Comparison of ENCODE assay signal across 26 cellular contexts in the genomic region with DNA sequence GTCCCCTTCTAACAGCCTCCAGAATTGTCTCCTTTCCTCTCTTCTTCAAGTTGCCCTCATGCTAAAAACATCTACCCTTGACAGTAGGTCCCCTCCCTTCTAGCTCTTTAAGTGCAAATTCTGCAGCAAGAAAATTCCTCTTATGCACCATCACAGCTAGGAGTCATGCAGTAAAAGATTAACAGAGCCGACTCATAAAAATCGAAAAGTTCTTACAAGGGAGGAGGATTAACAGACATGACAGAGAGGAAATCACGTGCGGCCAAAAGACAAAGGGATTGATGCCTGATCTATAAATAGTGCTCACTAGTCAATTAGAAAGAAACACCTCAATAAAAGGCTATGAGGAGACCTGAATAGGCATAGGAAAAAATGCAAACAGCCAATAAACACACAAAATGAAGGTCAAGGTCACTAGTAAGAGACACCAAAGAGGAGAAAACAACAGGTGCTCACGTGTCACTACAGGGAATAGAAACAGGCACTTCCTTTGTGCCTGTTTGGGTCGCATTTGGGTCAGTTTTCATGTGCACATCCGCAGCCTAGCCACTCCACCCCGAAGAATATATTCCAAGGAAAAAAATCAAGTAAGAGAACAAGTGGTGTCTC. TPM values are rescaled to one million over a fixed set of nuclear protein-coding genes. Genes with fewer than 3 reads are reported as not detected.
A peak's percentile ranks its signal among the peaks of the same experiment; 100 is the strongest.
DNase-seq lines count a peak whose midpoint lies in the region; ATAC-seq and TF ChIP-seq lines count a peak whose summit lies in the region.
"Had no signal": no experiment of that assay in that cellular context is flagged by ENCODE, and none has a peak within 500 bp of the region (broad histone marks: within the 10 kb centered on the region; RNA-seq: fewer than 3 reads in every experiment).

No MANE protein-coding gene starts in this region.

- WGBS in hepatocyte (ENCODE audit: low lambda C conversion rate, missing lambda C conversion rate): 61% methylated on average over 8 of the region's 8 CpGs

- TF ChIP-seq CTCF in OCI-LY7 (conservative IDR thresholded peaks at IDR 0.05; ENCODE audit: low read length): no peak
- no peak for TF ChIP-seq CTCF in hepatocyte (IDR thresholded peaks at IDR 0.05; ENCODE audit: poor library complexity)

- CTCF ChIA-PET in OCI-LY7 (lab: Charles Lee; ENCODE audit: unreplicated experiment): no interaction called here
- CTCF ChIA-PET in naive thymus-derived CD4-positive, alpha-beta T cell (lab: Charles Lee): no interaction called here

- H3K9me2 ChIP-seq in OCI-LY7 (ENCODE audit: insufficient read depth, low read length): no peaks in the 10 kb centered on the region
- H3K9me2 ChIP-seq in hepatocyte (replicated peaks; ENCODE audit: insufficient read depth): no peaks in the 10 kb centered on the region

- no TSS peak for BruUV-seq in OCI-LY7 (replicated peaks; lab: Mats Ljungman, UMichigan)

- POLR2A ChIA-PET in OCI-LY7 (lab: Charles Lee): no interaction called here
- POLR2A ChIA-PET in naive thymus-derived CD4-positive, alpha-beta T cell (lab: Charles Lee): no interaction called here

- H2AFZ ChIP-seq in OCI-LY7 (ENCODE audit: low read length) (no peak overlapping the region), hepatocyte (no peak overlapping the region)

- peak overlapping the region in 2 of 3 donors; percentile 72 to 75 for H3K27ac Mint-ChIP-seq in CD4-positive, CD25-positive, alpha-beta regulatory T cell
- H3K27ac Mint-ChIP-seq in activated T-helper 1 cell treated with anti-CD3 and anti-CD28 coated beads, Interleukin-12 subunit alpha, Interleukin-12 subunit beta, Interleukin-2, Interleukin-4 antibody, amounts not matched to agents 30 ng/mL and 10 ng/mL and 1 ng/mL, durations not matched to agents 14 hours and 24 hours and 36 hours: no peak overlapping the region
- H3K27ac Mint-ChIP-seq in naive thymus-derived CD4-positive, alpha-beta T cell: no peak overlapping the region
- H3K27ac Mint-ChIP-seq: activated naive CD4-positive, alpha-beta T cell treated with anti-CD3 and anti-CD28 coated beads, Interleukin-2, amount 50 U/mL, for 72 hours; activated T-helper 17 cell treated with anti-CD3 and anti-CD28 coated beads, Interleukin-2, amount 50 U/mL, for 72 hours; CD8-positive, alpha-beta T cell; natural killer cell; stimulated activated naive CD8-positive, alpha-beta T cell treated with anti-CD3 and anti-CD28 coated beads, Interleukin-15, Interleukin-2, amounts not matched to agents 100 ng/mL and 50 ng/mL, for 24 hours had no signal

- no peaks in the 10 kb centered on the region for H3K9me3 ChIP-seq in CD4-positive, CD25-positive, alpha-beta regulatory T cell (ENCODE audit: control insufficient read depth in 2 of 2, low read length in 2 of 2)
- no peaks in the 10 kb centered on the region for H3K9me3 ChIP-seq in OCI-LY7 (ENCODE audit: low read length)
- no peaks in the 10 kb centered on the region for H3K9me3 ChIP-seq in hepatocyte (ENCODE audit: low read depth)
- H3K9me3 ChIP-seq in naive thymus-derived CD4-positive, alpha-beta T cell (ENCODE audit: control insufficient read depth in 2 of 3, low read length in 3 of 3): no peaks in the 10 kb centered on the region
- H3K9me3 ChIP-seq: left lung, sigmoid colon had no signal

- no peak for DNase-seq in CD4-positive, CD25-positive, alpha-beta regulatory T cell
- no peak for DNase-seq in OCI-LY7 (ENCODE audit: low spot score)
- DNase-seq in hepatocyte (ENCODE audit: low spot score): peak; percentile 56
- peak; percentile 94 for DNase-seq in renal cortical epithelial cell (ENCODE audit: low read depth)
- no peak for DNase-seq in activated T-helper 1 cell treated with anti-CD3 and anti-CD28 coated beads, Interleukin-12 subunit alpha, Interleukin-12 subunit beta, Interleukin-2, Interleukin-4 antibody, amounts not matched to agents 30 ng/mL and 10 ng/mL and 1 ng/mL, durations not matched to agents 14 hours and 24 hours and 36 hours (ENCODE audit: low spot score)
- DNase-seq in D341Med (ENCODE audit: low spot score): no peak
- DNase-seq in naive thymus-derived CD4-positive, alpha-beta T cell: no peak
- DNase-seq: activated CD8-positive, alpha-beta memory T cell treated with anti-CD3 and anti-CD28 coated beads, Interleukin-2, amount 50 U/mL, for 4 hours; aorta; caudate nucleus; CD8-positive, alpha-beta T cell; dermis blood vessel endothelial cell; GDM1; left lung; natural killer cell; NCI-H1048; NCI-H187 treated with DMSO at 0.1 percent for 48 hours; NCI-H69; sigmoid colon had no signal

- intact Hi-C loops in OCI-LY7 (cut with micrococcal nuclease; ENCODE audit: unreplicated experiment): no loop called here
- intact Hi-C loops in activated T-helper 1 cell treated with anti-CD3 and anti-CD28 coated beads, Interleukin-12 subunit alpha, Interleukin-12 subunit beta, Interleukin-2, Interleukin-4 antibody, amounts not matched to agents 30 ng/mL and 10 ng/mL and 1 ng/mL, durations not matched to agents 14 hours and 24 hours and 36 hours (cut with micrococcal nuclease): no loop called here
- intact Hi-C loops in naive thymus-derived CD4-positive, alpha-beta T cell (cut with micrococcal nuclease): no loop called here

- ATAC-seq in CD4-positive, CD25-positive, alpha-beta regulatory T cell (ENCODE audit: low read depth in 2 of 2): no peak
- no peak for ATAC-seq in HG02870 (IDR thresholded peaks at IDR 0.05; ENCODE audit: unreplicated experiment)
- ATAC-seq in naive thymus-derived CD4-positive, alpha-beta T cell: no peak
- ATAC-seq: activated naive CD4-positive, alpha-beta T cell treated with anti-CD3 and anti-CD28 coated beads, Interleukin-2, amount 50 U/mL, for 72 hours; activated T-helper 17 cell treated with anti-CD3 and anti-CD28 coated beads, Interleukin-2, amount 50 U/mL, for 72 hours; CD8-positive, alpha-beta T cell; left lung; natural killer cell; SK-N-SH treated with all-trans-retinoic acid at 6 μM for 48 hours had no signal

- H3K4me1 Mint-ChIP-seq in CD4-positive, CD25-positive, alpha-beta regulatory T cell: peaks cover 0 to 10% (median 5%) of the 10 kb centered on the region in 4 donors
- no peaks in the 10 kb centered on the region for H3K4me1 Mint-ChIP-seq in activated T-helper 1 cell treated with anti-CD3 and anti-CD28 coated beads, Interleukin-12 subunit alpha, Interleukin-12 subunit beta, Interleukin-2, Interleukin-4 antibody, amounts not matched to agents 30 ng/mL and 10 ng/mL and 1 ng/mL, durations not matched to agents 14 hours and 24 hours and 36 hours (ENCODE audit: low read depth)
- peaks cover 0 to 7% (median 0%) of the 10 kb centered on the region in 7 donors for H3K4me1 Mint-ChIP-seq in naive thymus-derived CD4-positive, alpha-beta T cell
- H3K4me1 Mint-ChIP-seq: activated T-helper 17 cell treated with anti-CD3 and anti-CD28 coated beads, Interleukin-2, amount 50 U/mL, for 72 hours; natural killer cell had no signal

- H3K4me1 ChIP-seq in CD4-positive, CD25-positive, alpha-beta regulatory T cell (ENCODE audit: control insufficient read depth, insufficient read depth, low read length, poor library complexity, severe bottlenecking): no peaks in the 10 kb centered on the region
- H3K4me1 ChIP-seq in OCI-LY7 (ENCODE audit: insufficient read depth, low read length, poor library complexity, severe bottlenecking) (peaks cover 6% of the 10 kb centered on the region), hepatocyte (ENCODE audit: insufficient read depth) (peaks cover 6% of the 10 kb centered on the region)
- H3K4me1 ChIP-seq in naive thymus-derived CD4-positive, alpha-beta T cell (ENCODE audit: control insufficient read depth in 2 of 2, insufficient read depth in 2 of 2, low read length in 2 of 2): no peaks in the 10 kb centered on the region
- H3K4me1 ChIP-seq: left lung had no signal

- no peaks in the 10 kb centered on the region for H3K79me2 ChIP-seq in OCI-LY7 (ENCODE audit: insufficient read depth, low read depth, low read length)
- no peaks in the 10 kb centered on the region for H3K79me2 ChIP-seq in hepatocyte

- H3K36me3 ChIP-seq in CD4-positive, CD25-positive, alpha-beta regulatory T cell (ENCODE audit: control insufficient read depth, insufficient read depth, low read length): no peaks in the 10 kb centered on the region
- H3K36me3 ChIP-seq in OCI-LY7 (ENCODE audit: insufficient read depth, low read length): no peaks in the 10 kb centered on the region
- no peaks in the 10 kb centered on the region for H3K36me3 ChIP-seq in hepatocyte (replicated peaks; ENCODE audit: insufficient read depth, low read depth)
- H3K36me3 ChIP-seq in naive thymus-derived CD4-positive, alpha-beta T cell (ENCODE audit: control insufficient read depth in 2 of 3, insufficient read depth in 3 of 3, low read length in 3 of 3): no peaks in the 10 kb centered on the region
- H3K36me3 ChIP-seq: left lung, sigmoid colon had no signal

- no peaks in the 10 kb centered on the region for H3K36me3 Mint-ChIP-seq in CD4-positive, CD25-positive, alpha-beta regulatory T cell
- no peaks in the 10 kb centered on the region for H3K36me3 Mint-ChIP-seq in activated T-helper 1 cell treated with anti-CD3 and anti-CD28 coated beads, Interleukin-12 subunit alpha, Interleukin-12 subunit beta, Interleukin-2, Interleukin-4 antibody, amounts not matched to agents 30 ng/mL and 10 ng/mL and 1 ng/mL, durations not matched to agents 14 hours and 24 hours and 36 hours (ENCODE audit: low read depth)
- no peaks in the 10 kb centered on the region for H3K36me3 Mint-ChIP-seq in naive thymus-derived CD4-positive, alpha-beta T cell
- H3K36me3 Mint-ChIP-seq: CD8-positive, alpha-beta T cell; natural killer cell had no signal

- peaks cover 0 to 2% (median 0%) of the 10 kb centered on the region in 7 donors for H3K9me3 Mint-ChIP-seq in CD4-positive, CD25-positive, alpha-beta regulatory T cell
- no peaks in the 10 kb centered on the region for H3K9me3 Mint-ChIP-seq in activated T-helper 1 cell treated with anti-CD3 and anti-CD28 coated beads, Interleukin-12 subunit alpha, Interleukin-12 subunit beta, Interleukin-2, Interleukin-4 antibody, amounts not matched to agents 30 ng/mL and 10 ng/mL and 1 ng/mL, durations not matched to agents 14 hours and 24 hours and 36 hours
- no peaks in the 10 kb centered on the region for H3K9me3 Mint-ChIP-seq in naive thymus-derived CD4-positive, alpha-beta T cell
- H3K9me3 Mint-ChIP-seq: activated naive CD4-positive, alpha-beta T cell treated with anti-CD3 and anti-CD28 coated beads, Interleukin-2, amount 50 U/mL, for 72 hours; activated T-helper 17 cell treated with anti-CD3 and anti-CD28 coated beads, Interleukin-2, amount 50 U/mL, for 72 hours; CD8-positive, alpha-beta T cell; natural killer cell; stimulated activated naive CD8-positive, alpha-beta T cell treated with anti-CD3 and anti-CD28 coated beads, Interleukin-15, Interleukin-2, amounts not matched to agents 100 ng/mL and 50 ng/mL, for 24 hours had no signal

- H3K27ac ChIP-seq in CD4-positive, CD25-positive, alpha-beta regulatory T cell (ENCODE audit: insufficient read depth, low read length, poor library complexity, severe bottlenecking): no peak overlapping the region
- H3K27ac ChIP-seq in OCI-LY7 (ENCODE audit: low read depth, low read length, poor library complexity, severe bottlenecking): no peak overlapping the region
- H3K27ac ChIP-seq in hepatocyte: peak overlapping the region; percentile 76
- no peak overlapping the region for H3K27ac ChIP-seq in naive thymus-derived CD4-positive, alpha-beta T cell (ENCODE audit: low read depth, low read length)
- H3K27ac ChIP-seq: HL-60, left lung, sigmoid colon had no signal

- H3K4me3 ChIP-seq in CD4-positive, CD25-positive, alpha-beta regulatory T cell (ENCODE audit: low read depth, low read length): no peak overlapping the region
- H3K4me3 ChIP-seq in OCI-LY7 (ENCODE audit: low read depth, low read length, poor library complexity, severe bottlenecking) (no peak overlapping the region), hepatocyte (no peak overlapping the region)
- no peak overlapping the region for H3K4me3 ChIP-seq in naive thymus-derived CD4-positive, alpha-beta T cell (ENCODE audit: low read length)
- H3K4me3 ChIP-seq: left lung, sigmoid colon had no signal

- H3K4me2 ChIP-seq in OCI-LY7 (ENCODE audit: low read length): 0 out of 2 replicates have a peak overlapping the region, but pooled peaks have one; percentile 5
- H3K4me2 ChIP-seq in hepatocyte: no peak overlapping the region

- no peaks in the 10 kb centered on the region for H4K20me1 ChIP-seq in OCI-LY7 (ENCODE audit: insufficient read depth, low read length)
- H4K20me1 ChIP-seq in hepatocyte (ENCODE audit: insufficient read depth, poor library complexity, severe bottlenecking): no peaks in the 10 kb centered on the region

- peaks cover 20% of the 10 kb centered on the region for H3K27me3 Mint-ChIP-seq in CD4-positive, CD25-positive, alpha-beta regulatory T cell
- peaks cover 6% of the 10 kb centered on the region for H3K27me3 Mint-ChIP-seq in activated T-helper 1 cell treated with anti-CD3 and anti-CD28 coated beads, Interleukin-12 subunit alpha, Interleukin-12 subunit beta, Interleukin-2, Interleukin-4 antibody, amounts not matched to agents 30 ng/mL and 10 ng/mL and 1 ng/mL, durations not matched to agents 14 hours and 24 hours and 36 hours (ENCODE audit: insufficient read depth)
- H3K27me3 Mint-ChIP-seq in naive thymus-derived CD4-positive, alpha-beta T cell: peaks cover 13 to 28% (median 26%) of the 10 kb centered on the region in 5 donors

- peak overlapping the region in 1 of 4 donors; percentile 5 for H3K4me3 Mint-ChIP-seq in CD4-positive, CD25-positive, alpha-beta regulatory T cell
- H3K4me3 Mint-ChIP-seq in activated T-helper 1 cell treated with anti-CD3 and anti-CD28 coated beads, Interleukin-12 subunit alpha, Interleukin-12 subunit beta, Interleukin-2, Interleukin-4 antibody, amounts not matched to agents 30 ng/mL and 10 ng/mL and 1 ng/mL, durations not matched to agents 14 hours and 24 hours and 36 hours: no peak overlapping the region
- H3K4me3 Mint-ChIP-seq in naive thymus-derived CD4-positive, alpha-beta T cell: no peak overlapping the region
- H3K4me3 Mint-ChIP-seq: activated T-helper 17 cell treated with anti-CD3 and anti-CD28 coated beads, Interleukin-2, amount 50 U/mL, for 72 hours; CD8-positive, alpha-beta T cell; natural killer cell; stimulated activated naive CD8-positive, alpha-beta T cell treated with anti-CD3 and anti-CD28 coated beads, Interleukin-15, Interleukin-2, amounts not matched to agents 100 ng/mL and 50 ng/mL, for 24 hours had no signal

- H3K27me3 ChIP-seq in CD4-positive, CD25-positive, alpha-beta regulatory T cell (ENCODE audit: control insufficient read depth, insufficient read depth, low read length): no peaks in the 10 kb centered on the region
- H3K27me3 ChIP-seq in hepatocyte: peaks cover 4% of the 10 kb centered on the region
- no peaks in the 10 kb centered on the region for H3K27me3 ChIP-seq in naive thymus-derived CD4-positive, alpha-beta T cell (ENCODE audit: control insufficient read depth in 2 of 2, insufficient read depth in 2 of 2, low read length in 2 of 2)

RNA-seq across cellular contexts. Expression of a gene that starts 3.4 kb away (rescaled TPM):
- 3.2 TPM for total RNA-seq in CD4-positive, CD25-positive, alpha-beta regulatory T cell
- polyA plus RNA-seq in CD4-positive, CD25-positive, alpha-beta regulatory T cell: 1 to 10 TPM; 2.8 to 5.4 (median 3.2) TPM
- not detected in 2 replicates for total RNA-seq in OCI-LY7 (2014; rRNA removed; shearing (Covaris generic))
- total RNA-seq in OCI-LY7 (2022) (not detected in 2 replicates), hepatocyte (3.0 and 10.4 TPM in 2 replicates), renal cortical epithelial cell (0.52 and 8.8 TPM in 2 replicates)
- polyA plus RNA-seq in hepatocyte: 8.4 and 12.0 TPM in 2 replicates
- total RNA-seq in activated T-helper 1 cell treated with anti-CD3 and anti-CD28 coated beads, Interleukin-12 subunit alpha, Interleukin-12 subunit beta, Interleukin-2, Interleukin-4 antibody, amounts not matched to agents 30 ng/mL and 10 ng/mL and 1 ng/mL, durations not matched to agents 14 hours and 24 hours and 36 hours: 0.93 and 1.5 TPM in 2 replicates
- 1 to 10 TPM; 1.8 to 4.1 (median 2.4) TPM for total RNA-seq in naive thymus-derived CD4-positive, alpha-beta T cell
- polyA plus RNA-seq in naive thymus-derived CD4-positive, alpha-beta T cell: 1 to 10 TPM; 5.8 to 6.7 TPM
- total RNA-seq: LHCN-M2 had no signal

Comparison
In these comparisons a context has a peak if more than half of its experiments do, and no peak if none do; other contexts are left out.
1. DNase-seq: peak in hepatocyte (single experiment) and renal cortical epithelial cell (single experiment); none in CD4-positive, CD25-positive, alpha-beta regulatory T cell (0 of 3), OCI-LY7 (single experiment), activated T-helper 1 cell treated with anti-CD3 and anti-CD28 coated beads, Interleukin-12 subunit alpha, Interleukin-12 subunit beta, Interleukin-2, Interleukin-4 antibody, amounts not matched to agents 30 ng/mL and 10 ng/mL and 1 ng/mL, durations not matched to agents 14 hours and 24 hours and 36 hours (single experiment), D341Med (single experiment) and naive thymus-derived CD4-positive, alpha-beta T cell (0 of 9).
2. H3K27ac Mint-ChIP-seq: peak in CD4-positive, CD25-positive, alpha-beta regulatory T cell (2 of 3); none in activated T-helper 1 cell treated with anti-CD3 and anti-CD28 coated beads, Interleukin-12 subunit alpha, Interleukin-12 subunit beta, Interleukin-2, Interleukin-4 antibody, amounts not matched to agents 30 ng/mL and 10 ng/mL and 1 ng/mL, durations not matched to agents 14 hours and 24 hours and 36 hours (single experiment) and naive thymus-derived CD4-positive, alpha-beta T cell (0 of 9).